In the genomic region with DNA sequence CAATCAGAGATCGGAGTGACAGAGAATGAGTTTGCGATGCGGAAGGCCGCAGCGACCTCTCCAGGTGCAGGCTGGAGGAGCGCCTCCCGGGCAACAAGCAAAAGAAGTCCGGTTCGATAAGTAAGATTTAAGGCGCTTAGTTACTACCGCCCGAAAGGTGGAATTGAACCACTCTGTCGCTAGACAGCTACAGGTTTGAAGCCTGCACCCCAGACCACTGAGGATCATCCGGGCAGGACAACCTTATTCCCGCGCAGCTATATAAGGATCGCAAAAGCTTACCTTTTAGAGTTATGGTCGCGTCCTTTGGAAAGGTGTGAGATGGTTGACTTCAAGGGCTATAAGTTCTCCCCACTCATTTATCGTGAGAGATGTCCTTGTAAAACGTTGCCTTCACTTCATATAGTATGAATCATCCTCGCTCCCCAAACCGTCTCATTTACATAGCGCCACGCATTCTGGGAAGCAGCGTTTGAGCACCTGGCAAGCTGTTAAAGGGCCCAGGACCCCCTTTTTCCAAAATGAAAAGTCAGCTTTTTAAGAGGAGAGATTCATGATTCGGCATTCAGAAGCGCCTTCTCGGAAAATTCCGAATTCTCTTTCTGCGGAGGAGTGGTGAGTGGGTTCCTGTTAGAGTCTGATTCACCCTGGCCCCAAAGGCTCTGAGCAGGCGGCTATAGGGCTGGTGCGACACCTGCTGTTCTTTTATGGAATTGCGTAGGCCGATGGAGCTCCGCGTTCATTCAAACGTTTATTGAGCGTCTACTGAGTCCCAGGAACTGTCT, we compare ENCODE assay signal across 8 cellular contexts. TPM values are rescaled to one million over a fixed set of nuclear protein-coding genes. Genes with fewer than 3 reads are reported as not detected.
DNase-seq lines count a peak whose midpoint lies in the region; ATAC-seq, FAIRE-seq and TF ChIP-seq lines count a peak whose summit lies in the region.

No MANE protein-coding gene starts in this region.

- H3K27ac ChIP-seq in SU-DHL-6 (ENCODE audit: low read depth, low read length) (peak overlapping the region; percentile 88), adipose tissue (ENCODE audit: low read depth, low read length) (peak overlapping the region; percentile 70), left ventricle myocardium inferior (replicated peaks) (peak overlapping the region; percentile 98), prostate gland (peak overlapping the region; percentile 94 to 95)

- 0% methylated on average over 39 of the region's 39 CpGs for WGBS in adipose tissue, 3 donors
- under 1% methylated on average over 39 of the region's 39 CpGs for WGBS in prostate gland

- no peaks in the 10 kb centered on the region for H4K20me1 ChIP-seq in SU-DHL-6 (ENCODE audit: low read depth, low read length)

- no peak for FAIRE-seq in urothelium cell line (lab: Jason Lieb, UNC)

- H3K9me2 ChIP-seq in SU-DHL-6 (replicated peaks; ENCODE audit: insufficient read depth, low read length): no peaks in the 10 kb centered on the region

- H3K36me3 ChIP-seq in SU-DHL-6 (ENCODE audit: low read length): no peaks in the 10 kb centered on the region
- no peaks in the 10 kb centered on the region for H3K36me3 ChIP-seq in left ventricle myocardium inferior
- H3K36me3 ChIP-seq in prostate gland: no peaks in the 10 kb centered on the region

- H3K4me1 ChIP-seq in left ventricle myocardium inferior: peaks cover 14% of the 10 kb centered on the region
- no peaks in the 10 kb centered on the region for H3K4me1 ChIP-seq in prostate gland (replicated peaks)

- peak; percentile 93 for TF ChIP-seq CTCF in GM12865 (IDR thresholded peaks at IDR 0.05; ENCODE audit: insufficient read depth, low read depth, low read length, missing control alignments)
- peak; percentile 90 for TF ChIP-seq CTCF in SU-DHL-6 (IDR thresholded peaks at IDR 0.05; ENCODE audit: insufficient read depth, low read length, poor library complexity, severe bottlenecking)
- TF ChIP-seq CTCF in left ventricle myocardium inferior (IDR thresholded peaks at IDR 0.05; ENCODE audit: borderline replicate concordance): peak; percentile 99
- TF ChIP-seq CTCF in prostate gland (IDR thresholded peaks at IDR 0.05): peak; percentile 92 to 99 (median 96)

- no peaks in the 10 kb centered on the region for H3K9me3 ChIP-seq in SU-DHL-6 (ENCODE audit: insufficient read depth, low read length)
- no peaks in the 10 kb centered on the region for H3K9me3 ChIP-seq in left ventricle myocardium inferior (replicated peaks)
- no peaks in the 10 kb centered on the region for H3K9me3 ChIP-seq in prostate gland

- H3K4me3 ChIP-seq in GM12865 (ENCODE audit: low read depth, low read length) (peak overlapping the region; percentile 76), SU-DHL-6 (ENCODE audit: insufficient read depth, low read length, poor library complexity, severe bottlenecking) (peak overlapping the region; percentile 76), left ventricle myocardium inferior (peak overlapping the region; percentile 70), prostate gland (peak overlapping the region; percentile 40 to 44)

- ATAC-seq in HG02642 (IDR thresholded peaks at IDR 0.05; ENCODE audit: poor library complexity, unreplicated experiment): peak; percentile 81

- H3K27me3 ChIP-seq in SU-DHL-6 (ENCODE audit: low read length) (no peaks in the 10 kb centered on the region), left ventricle myocardium inferior (ENCODE audit: low read depth) (peaks cover 9% of the 10 kb centered on the region), prostate gland (replicated peaks; ENCODE audit: insufficient read depth) (no peaks in the 10 kb centered on the region)

- H3K9ac ChIP-seq in SU-DHL-6 (ENCODE audit: low read length): peak overlapping the region; percentile 67

- H2AFZ ChIP-seq in SU-DHL-6 (ENCODE audit: low read depth, low read length, severe bottlenecking): peak overlapping the region; percentile 98

- TF ChIP-seq POLR2A in prostate gland (IDR thresholded peaks at IDR 0.05): no peak

- DNase-seq in GM12865 (ENCODE audit: low read depth) (peak; percentile 97), NCI-H1105 treated with DMSO at 0.1 percent for 48 hours (lab: John Stamatoyannopoulos, UW) (peak; percentile 93), left ventricle myocardium inferior (peak; percentile 81), prostate gland (ENCODE audit: low spot score) (peak; percentile 87), urothelium cell line (ENCODE audit: low spot score) (peak; percentile 79)

- peak overlapping the region; percentile 52 for H3K4me2 ChIP-seq in SU-DHL-6 (ENCODE audit: low read depth, low read length, poor library complexity, severe bottlenecking)

- H3F3A ChIP-seq in SU-DHL-6 (ENCODE audit: insufficient read depth): peaks cover 10% of the 10 kb centered on the region

- no peaks in the 10 kb centered on the region for H3K79me2 ChIP-seq in SU-DHL-6 (ENCODE audit: insufficient read depth, low read length)

- intact Hi-C loops in left ventricle myocardium inferior (cut with micrococcal nuclease): loop anchor here (1.0 kb wide), 1 partner anchor 39 kb away; no protein-coding TSS in a partner anchor
- intact Hi-C loops in prostate gland (cut with DNase I): loop anchor here (1.0 kb wide), 1 partner anchor 39 kb away; no protein-coding TSS in a partner anchor

RNA-seq across cellular contexts. Expression of a gene that starts 10.8 kb away (rescaled TPM):
- polyA plus RNA-seq in adipose tissue: 100 to 1,000 TPM in 2 of 3 donors, 10 to 100 TPM in 1; 11.9 to 650 (median 341) TPM
- total RNA-seq in left ventricle myocardium inferior: 0.33 TPM
- 1 to 10 TPM; 2.5 to 6.4 TPM for total RNA-seq in prostate gland

RNA-seq across cellular contexts. Expression of a gene that starts 18.2 kb away (rescaled TPM):
- 1 to 10 TPM; 4.9 to 7.6 (median 6.4) TPM for polyA plus RNA-seq in adipose tissue
- total RNA-seq in left ventricle myocardium inferior: 19.1 TPM
- 10 to 100 TPM in 1 of 2 donors, 1 to 10 TPM in 1; 7.2 to 19.7 TPM for total RNA-seq in prostate gland

RNA-seq across cellular contexts. Expression of a gene that starts 19.6 kb away (rescaled TPM):
- 1 to 10 TPM in 1 of 3 donors, under 1 TPM in 2; 0.62 to 3.7 (median 0.71) TPM for polyA plus RNA-seq in adipose tissue
- total RNA-seq in left ventricle myocardium inferior (0.19 TPM), prostate gland (1 to 10 TPM in 1 of 2 donors, under 1 TPM in 1; 0.36 to 1.8 TPM)

RNA-seq across cellular contexts. Expression of a gene that starts 28.6 kb away (rescaled TPM):
- polyA plus RNA-seq in adipose tissue: 10 to 100 TPM; 14.9 to 93.0 (median 78.0) TPM
- total RNA-seq in left ventricle myocardium inferior: 32.8 TPM
- total RNA-seq in prostate gland: 100 to 1,000 TPM in 1 of 2 donors, 10 to 100 TPM in 1; 82.7 to 119 TPM

RNA-seq across cellular contexts. Expression of a gene that starts 54.9 kb away (rescaled TPM):
- polyA plus RNA-seq in adipose tissue: 10 to 100 TPM; 31.0 to 63.9 (median 59.5) TPM
- total RNA-seq in left ventricle myocardium inferior: 108 TPM
- 100 to 1,000 TPM; 142 to 151 TPM for total RNA-seq in prostate gland

Comparison
In these comparisons a context has a peak if more than half of its experiments do, and no peak if none do; other contexts are left out.
1. Peak in every context shown above with its lines: DNase-seq, ATAC-seq, H3K4me3 ChIP-seq and H3K27ac ChIP-seq.